8 cellular contexts compared by ENCODE assay signal in the genomic region with DNA sequence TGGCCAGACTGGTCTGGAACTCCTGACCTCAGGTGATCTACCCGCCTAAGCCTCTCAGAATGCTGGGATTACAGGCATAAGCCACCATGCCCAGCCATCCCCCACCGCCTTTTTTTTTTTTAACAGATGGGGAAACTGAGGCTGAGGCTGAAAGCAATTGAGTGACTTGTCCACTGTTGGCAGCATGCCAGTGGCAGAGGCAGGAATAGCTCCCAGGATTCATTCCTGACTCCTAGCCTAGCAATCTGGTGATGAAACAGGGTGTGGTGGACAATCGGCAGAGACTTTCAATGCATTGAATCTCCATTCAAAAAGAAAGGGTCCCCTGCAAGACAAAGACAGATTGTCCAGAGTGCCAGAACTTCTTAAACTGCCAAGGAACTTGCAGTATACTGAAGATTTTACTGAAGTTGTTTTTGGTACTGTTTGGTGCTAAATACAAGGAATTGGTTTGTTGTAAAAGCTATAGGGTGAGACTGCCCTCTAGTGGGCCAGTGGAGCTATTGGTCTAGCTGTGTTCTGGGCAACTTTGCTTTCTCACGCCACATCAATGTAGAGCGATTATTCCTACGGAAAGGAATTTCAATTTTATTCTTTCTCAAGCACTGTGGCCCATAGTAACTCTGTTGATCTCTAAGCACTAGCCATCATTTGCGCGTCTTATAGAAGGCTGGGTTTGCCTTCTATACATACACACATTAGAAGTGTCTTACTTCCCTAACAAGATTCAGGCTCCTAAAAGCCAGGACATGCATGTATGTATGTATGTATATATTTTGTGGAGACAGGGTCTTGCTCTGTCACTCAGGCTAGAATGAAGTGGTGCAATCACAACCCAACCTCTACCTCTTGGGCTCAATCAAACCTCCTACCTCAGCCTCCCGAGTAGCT. TPM values are rescaled to one million over a fixed set of nuclear protein-coding genes. Genes with fewer than 3 reads are reported as not detected.
DNase-seq lines count a peak whose midpoint lies in the region; ATAC-seq and TF ChIP-seq lines count a peak whose summit lies in the region.

No MANE protein-coding gene starts in this region.

- no peaks in the 10 kb centered on the region for H3K4me1 Mint-ChIP-seq in activated T-helper 2 cell treated with anti-CD3 and anti-CD28 coated beads, Interferon-gamma antibody, Interleukin-2, Interleukin-4, amounts not matched to agents 10 μg/mL and 5 μg/mL and 100 μg/mL, durations not matched to agents 14 hours and 24 hours and 36 hours (ENCODE audit: low read depth)

- TF ChIP-seq CTCF in foreskin keratinocyte (conservative IDR thresholded peaks at IDR 0.05) = peak; percentile 98
- peak in 1 of 3 donors; percentile 51 for TF ChIP-seq CTCF in omental fat pad (IDR thresholded peaks at IDR 0.05)
- TF ChIP-seq CTCF in thoracic aorta (IDR thresholded peaks at IDR 0.05) = peak; percentile 96

- peak; percentile 12 for DNase-seq in DMS 273 treated with DMSO at 0.1 percent for 48 hours (lab: John Stamatoyannopoulos, UW)
- DNase-seq in Jurkat, Clone E6-1 (ENCODE audit: low read depth, low spot score) = peak; percentile 78
- peak; percentile 76 for DNase-seq in RPMI7951 (ENCODE audit: low read depth)
- peak; percentile 41 for DNase-seq in activated T-helper 2 cell treated with anti-CD3 and anti-CD28 coated beads, Interferon-gamma antibody, Interleukin-2, Interleukin-4, amounts not matched to agents 10 μg/mL and 5 μg/mL and 100 μg/mL, durations not matched to agents 14 hours and 24 hours and 36 hours (ENCODE audit: low spot score)
- DNase-seq in foreskin keratinocyte = peak; percentile 41 to 73
- DNase-seq in omental fat pad (ENCODE audit: low spot score) = no peak
- DNase-seq in thoracic aorta (ENCODE audit: low spot score) = no peak

- no peak overlapping the region for H3K4me3 Mint-ChIP-seq in activated T-helper 2 cell treated with anti-CD3 and anti-CD28 coated beads, Interferon-gamma antibody, Interleukin-2, Interleukin-4, amounts not matched to agents 10 μg/mL and 5 μg/mL and 100 μg/mL, durations not matched to agents 14 hours and 24 hours and 36 hours (ENCODE audit: low read depth)

- no peaks in the 10 kb centered on the region for H3K27me3 ChIP-seq in foreskin keratinocyte
- no peaks in the 10 kb centered on the region for H3K27me3 ChIP-seq in thoracic aorta (replicated peaks; ENCODE audit: insufficient read depth)

- H3K4me1 ChIP-seq in foreskin keratinocyte (peaks cover 12% of the 10 kb centered on the region), thoracic aorta (ENCODE audit: control insufficient read depth in 1 of 2, low read depth in 2 of 2) (peaks cover 22 to 25% of the 10 kb centered on the region in 2 donors)

- no peaks in the 10 kb centered on the region for H3K9me3 Mint-ChIP-seq in activated T-helper 2 cell treated with anti-CD3 and anti-CD28 coated beads, Interferon-gamma antibody, Interleukin-2, Interleukin-4, amounts not matched to agents 10 μg/mL and 5 μg/mL and 100 μg/mL, durations not matched to agents 14 hours and 24 hours and 36 hours

- ATAC-seq in foreskin keratinocyte = peak; percentile 45
- peak; percentile 59 for ATAC-seq in omental fat pad (ENCODE audit: low FRiP score)
- peak; percentile 23 for ATAC-seq in thoracic aorta (ENCODE audit: insufficient number of reproducible peaks, low FRiP score, low read depth)
- ATAC-seq in HG03139 (IDR thresholded peaks at IDR 0.05; ENCODE audit: unreplicated experiment) = no peak

- H3K4me3 ChIP-seq in Jurkat, Clone E6-1 (ENCODE audit: low read length) = no peak overlapping the region
- H3K4me3 ChIP-seq in thoracic aorta = peak overlapping the region; percentile 30

- no peaks in the 10 kb centered on the region for H3K36me3 Mint-ChIP-seq in activated T-helper 2 cell treated with anti-CD3 and anti-CD28 coated beads, Interferon-gamma antibody, Interleukin-2, Interleukin-4, amounts not matched to agents 10 μg/mL and 5 μg/mL and 100 μg/mL, durations not matched to agents 14 hours and 24 hours and 36 hours (ENCODE audit: low read depth)

- intact Hi-C loops in activated T-helper 2 cell treated with anti-CD3 and anti-CD28 coated beads, Interferon-gamma antibody, Interleukin-2, Interleukin-4, amounts not matched to agents 10 μg/mL and 5 μg/mL and 100 μg/mL, durations not matched to agents 14 hours and 24 hours and 36 hours (cut with micrococcal nuclease) = loop anchor here (1.0 to 5.0 kb wide), 2 partner anchors 185 to 438 kb away; no protein-coding TSS in a partner anchor

- peaks cover 16% of the 10 kb centered on the region for H3K27me3 Mint-ChIP-seq in activated T-helper 2 cell treated with anti-CD3 and anti-CD28 coated beads, Interferon-gamma antibody, Interleukin-2, Interleukin-4, amounts not matched to agents 10 μg/mL and 5 μg/mL and 100 μg/mL, durations not matched to agents 14 hours and 24 hours and 36 hours (ENCODE audit: low read depth)

- no peak overlapping the region for H3K27ac Mint-ChIP-seq in activated T-helper 2 cell treated with anti-CD3 and anti-CD28 coated beads, Interferon-gamma antibody, Interleukin-2, Interleukin-4, amounts not matched to agents 10 μg/mL and 5 μg/mL and 100 μg/mL, durations not matched to agents 14 hours and 24 hours and 36 hours

- no peaks in the 10 kb centered on the region for H3K9me3 ChIP-seq in thoracic aorta

- no peaks in the 10 kb centered on the region for H3K36me3 ChIP-seq in thoracic aorta

- H3K27ac ChIP-seq in foreskin keratinocyte (no peak overlapping the region), thoracic aorta (peak overlapping the region in 1 of 2 donors; percentile 27)

RNA-seq across cellular contexts. Expression of gene C22orf31, which starts 21.0 kb away (rescaled TPM):
- not detected for polyA plus RNA-seq in Jurkat, Clone E6-1 (2012; ENCODE audit: insufficient read depth, insufficient read length)
- total RNA-seq in RPMI7951 (2014; rRNA removed; shearing (Covaris generic)) = not detected in 2 replicates
- total RNA-seq in activated T-helper 2 cell treated with anti-CD3 and anti-CD28 coated beads, Interferon-gamma antibody, Interleukin-2, Interleukin-4, amounts not matched to agents 10 μg/mL and 5 μg/mL and 100 μg/mL, durations not matched to agents 14 hours and 24 hours and 36 hours = not detected in 2 replicates
- total RNA-seq in foreskin keratinocyte (not detected in 2 replicates), omental fat pad (not detected), thoracic aorta (not detected)
- polyA plus RNA-seq in foreskin keratinocyte = not detected in 2 replicates

RNA-seq across cellular contexts. Expression of gene KREMEN1, which starts 32.2 kb away (rescaled TPM):
- 18.4 TPM for polyA plus RNA-seq in Jurkat, Clone E6-1 (2012; ENCODE audit: insufficient read depth, insufficient read length)
- 6.1 and 6.2 TPM in 2 replicates for total RNA-seq in RPMI7951 (2014; rRNA removed; shearing (Covaris generic))
- 0.23 and 0.27 TPM in 2 replicates for total RNA-seq in activated T-helper 2 cell treated with anti-CD3 and anti-CD28 coated beads, Interferon-gamma antibody, Interleukin-2, Interleukin-4, amounts not matched to agents 10 μg/mL and 5 μg/mL and 100 μg/mL, durations not matched to agents 14 hours and 24 hours and 36 hours
- total RNA-seq in foreskin keratinocyte = 19.3 and 24.0 TPM in 2 replicates
- 8.1 and 10.6 TPM in 2 replicates for polyA plus RNA-seq in foreskin keratinocyte
- total RNA-seq in omental fat pad = 10 to 100 TPM; 11.1 to 23.8 (median 13.9) TPM
- 10 to 100 TPM in 1 of 2 donors, 1 to 10 TPM in 1; 8.4 to 13.9 TPM for total RNA-seq in thoracic aorta

Comparison
In these comparisons a context has a peak if more than half of its experiments do, and no peak if none do; other contexts are left out.
1. DNase-seq: peak in DMS 273 treated with DMSO at 0.1 percent for 48 hours (single experiment), Jurkat, Clone E6-1 (single experiment), RPMI7951 (single experiment), activated T-helper 2 cell treated with anti-CD3 and anti-CD28 coated beads, Interferon-gamma antibody, Interleukin-2, Interleukin-4, amounts not matched to agents 10 μg/mL and 5 μg/mL and 100 μg/mL, durations not matched to agents 14 hours and 24 hours and 36 hours (single experiment) and foreskin keratinocyte (2 of 2); none in omental fat pad (single experiment) and thoracic aorta (single experiment).